ENCODE assay signal across 1 cellular context in the genomic region with DNA sequence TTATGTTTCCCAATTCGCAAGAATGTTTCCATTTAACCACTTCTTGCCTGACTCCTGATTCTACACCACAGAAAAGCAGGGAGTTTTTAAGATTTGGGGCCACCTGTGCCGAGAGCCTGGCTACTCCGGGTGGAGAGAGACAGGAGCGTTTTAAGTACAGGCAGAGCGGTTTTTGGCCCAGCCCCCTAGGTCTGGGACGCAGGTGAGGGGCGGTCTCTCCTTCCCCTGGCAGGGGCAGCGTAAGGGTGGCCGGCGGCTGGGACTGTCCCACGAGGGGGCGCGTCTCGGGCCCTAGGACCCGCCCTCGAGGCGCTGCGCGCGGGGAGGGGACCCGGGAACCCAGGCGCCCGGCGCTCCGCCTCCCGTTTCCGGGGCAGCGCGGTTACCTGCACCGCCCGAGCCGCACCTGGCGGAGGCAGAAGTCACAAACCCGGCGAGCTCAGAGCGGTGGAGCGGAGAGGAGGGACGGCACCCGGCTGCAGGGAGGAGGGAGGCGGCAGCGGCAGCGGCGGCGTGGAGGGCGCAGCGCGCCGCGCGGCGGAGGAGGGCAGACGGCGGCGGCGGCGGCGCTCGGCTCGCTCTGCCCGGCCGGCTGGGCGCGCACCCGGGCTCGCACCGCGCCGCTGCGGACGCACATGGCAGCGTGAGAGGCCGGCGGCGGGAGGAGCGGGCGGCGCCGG.
TF ChIP-seq lines count a peak whose summit lies in the region.

Gene WWC1 (plus strand): TSS at position 365 of the 680 bp plus-strand sequence. CDS start 508 bp downstream, outside the sequence.

TF ChIP-seq in K562, 482 proteins besides CTCF, POLR2A, EP300 and RAD21 (continued from another document):
- TF ChIP-seq E2F6 (IDR thresholded peaks at IDR 0.05; ENCODE audit: borderline replicate concordance in 1 of 2, extremely low read depth in 1 of 2, insufficient read depth in 1 of 2, insufficient read length in 1 of 2, low read depth in 1 of 2, low read length in 1 of 2, poor library complexity in 1 of 2, severe bottlenecking in 1 of 2): peak in 1 of 2 experiments; percentile 27
